Comparison of ENCODE assay signal across 11 cellular contexts in the genomic region with DNA sequence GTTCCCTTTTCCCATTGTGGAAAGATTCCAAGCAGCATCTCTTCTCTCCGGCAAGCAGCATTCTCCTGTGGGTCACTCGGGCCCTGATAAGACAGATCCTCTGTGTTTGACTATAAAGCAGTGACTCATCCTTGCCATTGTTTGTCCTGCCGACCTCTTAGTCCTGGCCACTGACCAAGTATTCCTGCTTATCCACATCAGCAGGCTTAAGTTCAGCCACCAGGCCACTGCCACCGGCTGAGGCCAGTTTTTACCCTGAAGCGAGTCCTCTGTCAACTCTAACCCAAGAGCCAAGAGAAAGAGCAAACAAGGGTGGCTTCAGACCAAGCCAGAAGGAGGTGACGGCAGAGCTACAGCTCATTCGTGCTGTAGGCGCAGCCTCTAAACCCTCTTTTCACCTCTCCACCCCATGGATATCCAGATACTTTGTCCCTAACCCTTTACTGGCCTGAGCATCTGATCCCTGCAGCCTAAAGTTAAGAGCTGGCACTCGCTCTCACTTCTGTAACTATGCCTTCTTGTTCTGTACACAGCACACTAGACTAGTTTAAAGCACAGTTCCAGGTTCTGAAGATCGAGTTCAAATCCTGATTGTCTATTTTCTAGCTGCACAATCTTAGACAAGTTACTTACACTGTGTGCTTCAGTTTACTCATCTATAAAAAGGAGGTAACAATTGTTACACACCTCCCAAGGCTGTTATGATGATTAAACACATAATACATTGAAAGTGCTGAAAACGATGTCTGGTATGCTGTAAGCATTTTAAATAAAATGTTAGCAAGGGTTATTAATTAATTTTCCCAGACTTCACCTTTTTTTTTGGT. TPM values are rescaled to one million over a fixed set of nuclear protein-coding genes. Genes with fewer than 3 reads are reported as not detected.
DNase-seq lines count a peak whose midpoint lies in the region; ATAC-seq and TF ChIP-seq lines count a peak whose summit lies in the region.
"Had no signal": no experiment of that assay in that cellular context is flagged by ENCODE, and none has a peak within 500 bp of the region (broad histone marks: within the 10 kb centered on the region; RNA-seq: fewer than 3 reads in every experiment).

No MANE protein-coding gene starts in this region.

- no peak overlapping the region for H4K8ac ChIP-seq in mesendoderm (ENCODE audit: low read depth, low read length)

- no peaks in the 10 kb centered on the region for H4K20me1 ChIP-seq in Karpas-422 (ENCODE audit: insufficient read depth, low read depth, low read length)

- H3K27me3 ChIP-seq in mesendoderm (ENCODE audit: insufficient read depth, low read length, poor library complexity): no peaks in the 10 kb centered on the region
- peaks cover 0 to 22% (median 0%) of the 10 kb centered on the region in 4 donors for H3K27me3 ChIP-seq in esophagus squamous epithelium
- no peaks in the 10 kb centered on the region for H3K27me3 ChIP-seq in Karpas-422 (ENCODE audit: low read length)
- H3K27me3 ChIP-seq: tibial nerve had no signal

- ATAC-seq in GM19463 (IDR thresholded peaks at IDR 0.05; ENCODE audit: unreplicated experiment): no peak

- no peak overlapping the region for H2BK120ac ChIP-seq in mesendoderm (ENCODE audit: low read depth, low read length)

- H2AFZ ChIP-seq in Karpas-422 (ENCODE audit: low read length): no peak overlapping the region

- TF ChIP-seq CTCF in esophagus squamous epithelium (IDR thresholded peaks at IDR 0.05): no peak

- H3K18ac ChIP-seq in mesendoderm (ENCODE audit: low read length): no peak overlapping the region

- no peak for TF ChIP-seq POLR2A in esophagus squamous epithelium (IDR thresholded peaks at IDR 0.05)

- H3K23ac ChIP-seq in mesendoderm (ENCODE audit: low read length): no peak overlapping the region

- H3K56ac ChIP-seq in mesendoderm (ENCODE audit: low read length): peak overlapping the region; percentile 44

- H3K79me2 ChIP-seq in mesendoderm (ENCODE audit: control insufficient read depth, insufficient read depth, low read length) (no peaks in the 10 kb centered on the region), Karpas-422 (ENCODE audit: low read length) (no peaks in the 10 kb centered on the region)

- H3K27ac ChIP-seq in mesendoderm (ENCODE audit: low read depth, low read length): no peak overlapping the region
- peak overlapping the region in 1 of 4 donors; percentile 8 for H3K27ac ChIP-seq in esophagus squamous epithelium
- H3K27ac ChIP-seq in Karpas-422 (ENCODE audit: low read length): no peak overlapping the region

- H3K4me2 ChIP-seq in mesendoderm (ENCODE audit: low read length) (no peak overlapping the region), Karpas-422 (ENCODE audit: low read depth, low read length, poor library complexity, severe bottlenecking) (no peak overlapping the region)

- no peak overlapping the region for H2BK15ac ChIP-seq in mesendoderm (replicated peaks; ENCODE audit: low read depth)

- no peak overlapping the region for H3K9ac ChIP-seq in mesendoderm (ENCODE audit: low read length)
- H3K9ac ChIP-seq in Karpas-422 (ENCODE audit: low read length): no peak overlapping the region

- H2AK5ac ChIP-seq in mesendoderm (ENCODE audit: low read length): no peak overlapping the region

- no peak overlapping the region for H3K4me3 ChIP-seq in mesendoderm (ENCODE audit: low read length)
- no peak overlapping the region for H3K4me3 ChIP-seq in esophagus squamous epithelium
- H3K4me3 ChIP-seq in Karpas-422 (ENCODE audit: low read length): no peak overlapping the region
- H3K4me3 ChIP-seq: tibial nerve had no signal

- H3K36me3 ChIP-seq in mesendoderm (ENCODE audit: control insufficient read depth, insufficient read depth, low read length) (no peaks in the 10 kb centered on the region), esophagus squamous epithelium (no peaks in the 10 kb centered on the region), Karpas-422 (ENCODE audit: insufficient read depth, low read length) (no peaks in the 10 kb centered on the region)
- H3K36me3 ChIP-seq: tibial nerve had no signal

- WGBS in mesendoderm (ENCODE audit: extremely low coverage, insufficient coverage, low lambda C conversion rate): no CpG with 5 or more reads among the region's 11 CpGs
- WGBS in esophagus squamous epithelium, 2 donors: 48 to 49% methylated on average over 11 of the region's 11 CpGs

- DNase-seq in AG08396 (ENCODE audit: low spot score) (peak; percentile 82), NCI-H510A (lab: John Stamatoyannopoulos, UW) (peak; percentile 16), ecto neural progenitor cell (ENCODE audit: low spot score) (peak; percentile 68), mesendoderm (peak; percentile 89), NCI-H1105 treated with DMSO at 0.1 percent for 48 hours (lab: John Stamatoyannopoulos, UW) (no peak), esophagus squamous epithelium (lab: John Stamatoyannopoulos, UW) (no peak), Karpas-422 (no peak)
- DNase-seq: naive B cell had no signal

- H3K79me1 ChIP-seq in mesendoderm (ENCODE audit: low read length): no peaks in the 10 kb centered on the region

- H4K5ac ChIP-seq in mesendoderm (ENCODE audit: low read length): no peak overlapping the region

- no peaks in the 10 kb centered on the region for H3K9me3 ChIP-seq in esophagus squamous epithelium
- no peaks in the 10 kb centered on the region for H3K9me3 ChIP-seq in Karpas-422 (ENCODE audit: low read length)
- H3K9me3 ChIP-seq: tibial nerve had no signal

- intact Hi-C loops in esophagus squamous epithelium (cut with DNase I): no loop called here

- no peak overlapping the region for H3K4ac ChIP-seq in mesendoderm (ENCODE audit: low read depth, low read length)

- H3K4me1 ChIP-seq in mesendoderm (ENCODE audit: control insufficient read depth, low read depth, low read length) (peaks cover 9% of the 10 kb centered on the region), esophagus squamous epithelium (peaks cover 0 to 7% (median 0%) of the 10 kb centered on the region in 3 donors), Karpas-422 (ENCODE audit: low read length) (peaks cover 36% of the 10 kb centered on the region)

- no peak overlapping the region for H2BK5ac ChIP-seq in mesendoderm (ENCODE audit: low read length)

- H3K9me2 ChIP-seq in Karpas-422 (replicated peaks; ENCODE audit: insufficient read depth, low read length): no peaks in the 10 kb centered on the region

RNA-seq across cellular contexts. Expression of gene SOX9, which starts 31.0 kb away (rescaled TPM):
- polyA plus RNA-seq in mesendoderm (2013, experiment 1 of 2): 2.4 TPM
- polyA plus RNA-seq in mesendoderm (2013, experiment 2 of 2): 2.4 TPM
- total RNA-seq in esophagus squamous epithelium: 10 to 100 TPM in 3 of 4 donors, 1 to 10 TPM in 1; 7.4 to 11.5 (median 11.1) TPM
- total RNA-seq in Karpas-422 (2014; rRNA removed; shearing (Covaris generic); ENCODE audit: low replicate concordance): 26.4 and 30.3 TPM in 2 replicates
- polyA plus RNA-seq: CD14-positive monocyte had no signal

Comparison
In these comparisons a context has a peak if more than half of its experiments do, and no peak if none do; other contexts are left out.
1. DNase-seq: peak in AG08396 (single experiment), NCI-H510A (single experiment), ecto neural progenitor cell (single experiment) and mesendoderm (single experiment); none in NCI-H1105 treated with DMSO at 0.1 percent for 48 hours (single experiment), esophagus squamous epithelium (single experiment) and Karpas-422 (single experiment).